2 cellular contexts compared by ENCODE assay signal in the genomic region with DNA sequence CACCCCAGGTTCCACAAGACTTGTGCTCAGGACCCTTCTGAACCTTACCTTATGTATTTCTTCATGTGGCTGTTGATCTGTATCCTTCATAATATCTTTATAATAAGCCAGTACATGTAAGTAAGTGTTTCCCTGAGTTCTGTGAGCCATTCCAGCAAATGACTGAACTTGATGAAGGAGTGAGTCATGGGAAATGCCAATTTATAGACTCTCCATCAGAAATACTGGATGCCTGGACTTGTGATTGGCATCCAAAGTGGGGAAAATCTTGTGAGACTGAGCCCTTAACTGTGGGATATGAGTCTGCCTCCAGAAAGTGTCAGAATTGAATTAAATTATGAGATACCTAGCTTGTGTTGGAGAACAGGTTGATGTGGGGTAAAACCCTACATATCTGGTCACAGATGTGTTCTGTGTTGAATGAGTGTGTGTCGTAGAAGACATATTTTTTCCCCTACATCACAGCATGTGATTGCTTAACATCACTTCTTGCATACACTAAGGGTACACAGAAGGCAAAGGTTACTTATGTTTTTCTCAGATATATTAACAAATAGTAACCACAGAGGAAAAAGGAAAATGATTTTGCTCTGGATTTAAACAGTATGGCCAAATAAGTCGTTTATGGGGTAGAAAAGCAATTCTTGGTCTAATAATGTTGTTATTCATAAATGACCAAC.
TF ChIP-seq lines count a peak whose summit lies in the region.

No MANE protein-coding gene starts in this region.

TF ChIP-seq in IMR-90, 13 proteins besides CTCF, POLR2A, EP300 and RAD21:
- TF ChIP-seq SMC3 (IDR thresholded peaks at IDR 0.05; ENCODE audit: low read depth, low read length) (no peak), MXI1 (IDR thresholded peaks at IDR 0.05; ENCODE audit: borderline replicate concordance, low read depth, low read length) (no peak), ELK1 (IDR thresholded peaks at IDR 0.05; ENCODE audit: borderline replicate concordance, low read depth, low read length) (no peak), BHLHE40 (IDR thresholded peaks at IDR 0.05; ENCODE audit: low read depth, low read length) (no peak), MAFK (IDR thresholded peaks at IDR 0.05; ENCODE audit: low read depth, low read length) (no peak), CEBPB (IDR thresholded peaks at IDR 0.05; ENCODE audit: low read depth, low read length) (no peak), MAZ (IDR thresholded peaks at IDR 0.05; ENCODE audit: borderline replicate concordance, low read depth, low read length) (no peak), NFE2L2 (IDR thresholded peaks at IDR 0.05; ENCODE audit: low read depth, low read length) (no peak), CHD1 (IDR thresholded peaks at IDR 0.05; ENCODE audit: low read depth, low read length) (no peak), RFX5 (IDR thresholded peaks at IDR 0.05; ENCODE audit: low read depth, low read length) (no peak), FOS (IDR thresholded peaks at IDR 0.05; ENCODE audit: low read depth, low read length) (no peak), RCOR1 (IDR thresholded peaks at IDR 0.05; ENCODE audit: insufficient replicate concordance, low read length) (no peak)
- TF ChIP-seq, protein P1, sequence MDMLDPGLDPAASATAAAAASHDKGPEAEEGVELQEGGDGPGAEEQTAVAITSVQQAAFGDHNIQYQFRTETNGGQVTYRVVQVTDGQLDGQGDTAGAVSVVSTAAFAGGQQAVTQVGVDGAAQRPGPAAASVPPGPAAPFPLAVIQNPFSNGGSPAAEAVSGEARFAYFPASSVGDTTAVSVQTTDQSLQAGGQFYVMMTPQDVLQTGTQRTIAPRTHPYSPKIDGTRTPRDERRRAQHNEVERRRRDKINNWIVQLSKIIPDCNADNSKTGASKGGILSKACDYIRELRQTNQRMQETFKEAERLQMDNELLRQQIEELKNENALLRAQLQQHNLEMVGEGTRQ (IDR thresholded peaks at IDR 0.05; ENCODE audit: low read depth, low read length), result no peak

TF ChIP-seq in GM12891, 5 proteins besides CTCF, POLR2A, EP300 and RAD21:
- TF ChIP-seq SPI1 (IDR thresholded peaks at IDR 0.05; ENCODE audit: low read depth, low read length), result no peak
- TF ChIP-seq POLR2AphosphoS5 (IDR thresholded peaks at IDR 0.05; ENCODE audit: low read depth, low read length), result no peak
- no peak for TF ChIP-seq PAX5 (IDR thresholded peaks at IDR 0.05; ENCODE audit: insufficient read depth, low read length, severe bottlenecking)
- TF ChIP-seq POU2F2 (IDR thresholded peaks at IDR 0.05; ENCODE audit: low read depth, low read length), result no peak
- TF ChIP-seq TAF1 (IDR thresholded peaks at IDR 0.05; ENCODE audit: low read depth, low read length), result no peak
